In genomic region chr22:46592390-46592872, GRCh38 we compare ENCODE assay signal across 8 cellular contexts. TPM values are rescaled to one million over a fixed set of nuclear protein-coding genes. Genes with fewer than 3 reads are reported as not detected.
A peak's percentile ranks its signal among the peaks of the same experiment; 100 is the strongest.
DNase-seq lines count a peak whose midpoint lies in the region; ATAC-seq, FAIRE-seq and TF ChIP-seq lines count a peak whose summit lies in the region.

No MANE protein-coding gene starts in this region.

- TF ChIP-seq CTCF in AG04450 (IDR thresholded peaks at IDR 0.05; ENCODE audit: low read depth, low read length) (no peak), OCI-LY1 (IDR thresholded peaks at IDR 0.05; ENCODE audit: low read length) (no peak), astrocyte (IDR thresholded peaks at IDR 0.05; ENCODE audit: insufficient read depth, low read depth, low read length) (no peak), hepatocyte (IDR thresholded peaks at IDR 0.05; ENCODE audit: poor library complexity) (no peak)

- no peaks in the 10 kb centered on the region for H3K36me3 Mint-ChIP-seq in astrocyte (ENCODE audit: low read depth, unreplicated experiment)

- H3K4me1 ChIP-seq in OCI-LY1 (ENCODE audit: insufficient read depth, low read length, severe bottlenecking) (peaks cover 61% of the 10 kb centered on the region), astrocyte (ENCODE audit: insufficient read depth, low read length) (peaks cover 25% of the 10 kb centered on the region), mesodermal cell (ENCODE audit: control insufficient read depth, insufficient read depth, low read length, poor library complexity, severe bottlenecking) (peaks cover 12% of the 10 kb centered on the region), hepatocyte (ENCODE audit: insufficient read depth) (peaks cover 3% of the 10 kb centered on the region)

- ATAC-seq in GM21381 (IDR thresholded peaks at IDR 0.05; ENCODE audit: unreplicated experiment) = peak; percentile 49

- H3K79me2 ChIP-seq in OCI-LY1 (ENCODE audit: insufficient read depth, low read length) = no peaks in the 10 kb centered on the region
- peaks cover 14% of the 10 kb centered on the region for H3K79me2 ChIP-seq in astrocyte (ENCODE audit: insufficient read depth, low read length)
- H3K79me2 ChIP-seq in hepatocyte = peaks cover 48% of the 10 kb centered on the region

- H3K4me2 ChIP-seq in OCI-LY1 (ENCODE audit: low read length) = peak overlapping the region; percentile 40
- H3K4me2 ChIP-seq in astrocyte (ENCODE audit: low read length) = peak overlapping the region; percentile 82
- H3K4me2 ChIP-seq in hepatocyte = no peak overlapping the region

- peaks cover 8% of the 10 kb centered on the region for H3K27me3 ChIP-seq in AG04450 (ENCODE audit: control insufficient read depth, insufficient read depth, low read length)
- no peaks in the 10 kb centered on the region for H3K27me3 ChIP-seq in OCI-LY1 (ENCODE audit: insufficient read depth, low read length)
- peaks cover 2% of the 10 kb centered on the region for H3K27me3 ChIP-seq in astrocyte (ENCODE audit: insufficient read depth, low read length)
- no peaks in the 10 kb centered on the region for H3K27me3 ChIP-seq in hepatocyte

- H3K9me3 ChIP-seq in AG04450 (ENCODE audit: control insufficient read depth, insufficient read depth, low read length) = no peaks in the 10 kb centered on the region; the same call in 1 of the 2 replicates
- no peaks in the 10 kb centered on the region for H3K9me3 ChIP-seq in OCI-LY1 (ENCODE audit: low read length)
- no peaks in the 10 kb centered on the region for H3K9me3 ChIP-seq in astrocyte (ENCODE audit: insufficient read depth, low read depth, low read length)
- H3K9me3 ChIP-seq in mesodermal cell (ENCODE audit: control insufficient read depth, low read length) = no peaks in the 10 kb centered on the region
- H3K9me3 ChIP-seq in hepatocyte (ENCODE audit: low read depth) = no peaks in the 10 kb centered on the region

- peak overlapping the region; percentile 32; the same call in 1 of the 2 replicates for H3K9ac ChIP-seq in OCI-LY1 (ENCODE audit: low read length)
- peak overlapping the region; percentile 51 for H3K9ac ChIP-seq in astrocyte (ENCODE audit: low read length)

- H3F3A ChIP-seq in OCI-LY1 (ENCODE audit: insufficient read depth, low read length) = no peaks in the 10 kb centered on the region

- 70 to 78% methylated on average over 13 of the region's 13 CpGs for WGBS in mesodermal cell (ENCODE audit: insufficient coverage in 2 of 2), 2 experiments
- whole genome bisulfite sequencing in hepatocyte (ENCODE audit: low lambda C conversion rate, missing lambda C conversion rate) = 80% methylated on average over 13 of the region's 13 CpGs

- peak overlapping the region; percentile 73 for H3K4me3 Mint-ChIP-seq in astrocyte (ENCODE audit: unreplicated experiment)

- no peak overlapping the region for H2AFZ ChIP-seq in OCI-LY1 (ENCODE audit: low read length)
- no peak overlapping the region for H2AFZ ChIP-seq in astrocyte (ENCODE audit: low read depth, low read length)
- H2AFZ ChIP-seq in hepatocyte = no peak overlapping the region

- peak overlapping the region; percentile 31 for H3K27ac ChIP-seq in AG04450 (ENCODE audit: low read depth, low read length)
- peak overlapping the region; percentile 67 for H3K27ac ChIP-seq in OCI-LY1 (ENCODE audit: low read depth, low read length, poor library complexity, severe bottlenecking)
- H3K27ac ChIP-seq in astrocyte (ENCODE audit: low read depth, low read length) = peak overlapping the region; percentile 66
- peak overlapping the region; percentile 11 for H3K27ac ChIP-seq in mesodermal cell (ENCODE audit: low read depth, low read length, severe bottlenecking)
- peak overlapping the region; percentile 56 for H3K27ac ChIP-seq in temporal lobe (ENCODE audit: low read depth, low read length)
- H3K27ac ChIP-seq in hepatocyte = no peak overlapping the region

- DNase-seq in AG04450 (ENCODE audit: low read depth, low spot score) (peak; percentile 13), astrocyte (ENCODE audit: low read depth) (peak; percentile 89), NCI-H345 (lab: John Stamatoyannopoulos, UW) (no peak), hepatocyte (ENCODE audit: low spot score) (no peak)

- H3K4me1 Mint-ChIP-seq in astrocyte (ENCODE audit: low read depth, unreplicated experiment) = peaks cover 16% of the 10 kb centered on the region

- H3K27me3 Mint-ChIP-seq in astrocyte (ENCODE audit: low read depth, unreplicated experiment) = peaks cover 2% of the 10 kb centered on the region

- H3K9me2 ChIP-seq in OCI-LY1 (ENCODE audit: low read depth, low read length) (no peaks in the 10 kb centered on the region), hepatocyte (replicated peaks; ENCODE audit: insufficient read depth) (no peaks in the 10 kb centered on the region)

- FAIRE-seq in astrocyte (lab: Jason Lieb, UNC) = peak; percentile 69

- peak overlapping the region; percentile 95 for H3K27ac Mint-ChIP-seq in astrocyte (ENCODE audit: unreplicated experiment)

- H3K36me3 ChIP-seq in OCI-LY1 (ENCODE audit: insufficient read depth, low read length) = no peaks in the 10 kb centered on the region
- H3K36me3 ChIP-seq in astrocyte (ENCODE audit: insufficient read depth, low read length) = no peaks in the 10 kb centered on the region
- no peaks in the 10 kb centered on the region for H3K36me3 ChIP-seq in mesodermal cell (ENCODE audit: control insufficient read depth, insufficient read depth, low read length)
- no peaks in the 10 kb centered on the region for H3K36me3 ChIP-seq in hepatocyte (replicated peaks; ENCODE audit: insufficient read depth, low read depth)

- no peaks in the 10 kb centered on the region for H4K20me1 ChIP-seq in OCI-LY1 (ENCODE audit: insufficient read depth, low read length)
- peaks cover 40% of the 10 kb centered on the region for H4K20me1 ChIP-seq in astrocyte (ENCODE audit: insufficient read depth, low read length)
- peaks cover 10% of the 10 kb centered on the region for H4K20me1 ChIP-seq in hepatocyte (ENCODE audit: insufficient read depth, poor library complexity, severe bottlenecking)

- no peaks in the 10 kb centered on the region for H3K9me3 Mint-ChIP-seq in astrocyte (ENCODE audit: unreplicated experiment)

- CTCF ChIA-PET in AG04450 (lab: Charles Lee) = interaction anchor here (1.1 kb wide), 1 partner anchor 224 kb away, joined by 3 read pairs; no protein-coding TSS in a partner anchor

- POLR2A ChIA-PET in AG04450 (lab: Yijun Ruan, JAX) = no interaction called here

- peak overlapping the region; percentile 31 for H3K4me3 ChIP-seq in AG04450 (ENCODE audit: low read depth, low read length)
- H3K4me3 ChIP-seq in OCI-LY1 (ENCODE audit: low read depth, low read length, poor library complexity, severe bottlenecking) = peak overlapping the region; percentile 27
- peak overlapping the region; percentile 47 for H3K4me3 ChIP-seq in astrocyte (ENCODE audit: insufficient read depth, low read depth, low read length)
- no peak overlapping the region for H3K4me3 ChIP-seq in mesodermal cell (ENCODE audit: extremely low read depth, insufficient read depth, low read length, poor library complexity, severe bottlenecking)
- no peak overlapping the region for H3K4me3 ChIP-seq in hepatocyte

RNA-seq across cellular contexts. Expression of gene GRAMD4, which starts 27.8 kb away (rescaled TPM):
- polyA plus RNA-seq in AG04450 (2011; rRNA removed) = 7.5 and 8.2 TPM in 2 replicates
- 17.2 and 22.4 TPM in 2 replicates for polyA minus RNA-seq in AG04450 (2011; rRNA and poly(A)+ RNA removed)
- 14.3 and 17.8 TPM in 2 replicates for total RNA-seq in astrocyte
- polyA plus RNA-seq in mesodermal cell (2013, experiment 1 of 2) = 21.6 TPM
- polyA plus RNA-seq in mesodermal cell (2013, experiment 2 of 2) = 26.5 TPM
- 48.7 TPM for total RNA-seq in temporal lobe
- total RNA-seq in hepatocyte = 21.2 and 21.8 TPM in 2 replicates
- 31.0 and 32.6 TPM in 2 replicates for polyA plus RNA-seq in hepatocyte

RNA-seq across cellular contexts. Expression of gene CELSR1, which starts 55.0 kb away (rescaled TPM):
- 0.14 and 0.19 TPM in 2 replicates for polyA plus RNA-seq in AG04450 (2011; rRNA removed)
- polyA minus RNA-seq in AG04450 (2011; rRNA and poly(A)+ RNA removed) = 0.22 and 0.41 TPM in 2 replicates
- total RNA-seq in astrocyte = 27.6 and 38.5 TPM in 2 replicates
- 6.8 TPM for polyA plus RNA-seq in mesodermal cell (2013, experiment 1 of 2)
- polyA plus RNA-seq in mesodermal cell (2013, experiment 2 of 2) = 5.1 TPM
- total RNA-seq in temporal lobe = 3.9 TPM
- 5.8 and 8.7 TPM in 2 replicates for total RNA-seq in hepatocyte
- polyA plus RNA-seq in hepatocyte = 3.0 and 4.9 TPM in 2 replicates

Comparison
In these comparisons a context has a peak if more than half of its experiments do, and no peak if none do; other contexts are left out.
1. DNase-seq: peak in AG04450 (single experiment) and astrocyte (single experiment); none in NCI-H345 (single experiment) and hepatocyte (single experiment).
2. H3K4me3 ChIP-seq: peak in AG04450 (single experiment), OCI-LY1 (single experiment) and astrocyte (single experiment); none in mesodermal cell (single experiment) and hepatocyte (single experiment).